ENCODE assay signal across 9 cellular contexts in genomic region chr6:18823782-18824386, GRCh38.
DNase-seq lines count a peak whose midpoint lies in the region; ATAC-seq and TF ChIP-seq lines count a peak whose summit lies in the region.
"Had no signal": no experiment of that assay in that cellular context is flagged by ENCODE, and none has a peak within 500 bp of the region (broad histone marks: within the 10 kb centered on the region; RNA-seq: fewer than 3 reads in every experiment).

No MANE protein-coding gene starts in this region.

- H3K4me3 ChIP-seq in Loucy (ENCODE audit: low read length, poor library complexity, severe bottlenecking) (no peak overlapping the region), adipocyte (ENCODE audit: low read length) (no peak overlapping the region), neural cell (ENCODE audit: low read length) (no peak overlapping the region)

- ATAC-seq in GM18858 (IDR thresholded peaks at IDR 0.05; ENCODE audit: unreplicated experiment), result no peak
- ATAC-seq: activated naive CD4-positive, alpha-beta T cell treated with anti-CD3 and anti-CD28 coated beads, Interleukin-2, amount 50 U/mL, for 72 hours had no signal

- no peak overlapping the region for H3K27ac ChIP-seq in neural cell (ENCODE audit: low read length)

- no peaks in the 10 kb centered on the region for H3K36me3 ChIP-seq in Loucy (ENCODE audit: insufficient read depth, low read length)
- H3K36me3 ChIP-seq in adipocyte (ENCODE audit: control insufficient read depth, insufficient read depth, low read length, severe bottlenecking), result no peaks in the 10 kb centered on the region
- no peaks in the 10 kb centered on the region for H3K36me3 ChIP-seq in neural cell (ENCODE audit: insufficient read depth, low read length)

- no peak for TF ChIP-seq RAD21 in neural cell (conservative IDR thresholded peaks at IDR 0.05)

- H3F3A ChIP-seq in Loucy (ENCODE audit: low read depth), result no peaks in the 10 kb centered on the region
- H3F3A ChIP-seq in neural cell (ENCODE audit: insufficient read depth, low read length, poor library complexity, severe bottlenecking), result no peaks in the 10 kb centered on the region

- H3K9ac ChIP-seq in Loucy (ENCODE audit: low read depth, low read length, poor library complexity, severe bottlenecking) (no peak overlapping the region), adipocyte (ENCODE audit: low read length) (no peak overlapping the region), neural cell (ENCODE audit: low read length) (no peak overlapping the region)

- DNase-seq in NCI-H2227 (lab: John Stamatoyannopoulos, UW; ENCODE audit: unreplicated experiment), result peak; percentile 33
- DNase-seq in NCI-H2227 treated with DMSO at 0.1 percent for 48 hours (lab: John Stamatoyannopoulos, UW), result no peak
- peak; percentile 3 for DNase-seq in adipocyte (ENCODE audit: low read depth)
- no peak for DNase-seq in NK-92 treated with Interleukin-12 subunit alpha and Interleukin-12 subunit beta, amount 100 ng/mL, for 24 hours (lab: John Stamatoyannopoulos, UW)
- DNase-seq in NCI-H146 (lab: John Stamatoyannopoulos, UW), result no peak

- TF ChIP-seq CTCF in Loucy (conservative IDR thresholded peaks at IDR 0.05; ENCODE audit: low read length), result peak; percentile 82
- TF ChIP-seq CTCF in neural cell (IDR thresholded peaks at IDR 0.05; ENCODE audit: poor library complexity, severe bottlenecking), result peak; percentile 41

- no peaks in the 10 kb centered on the region for H3K4me1 ChIP-seq in Loucy (ENCODE audit: insufficient read depth, low read length, poor library complexity, severe bottlenecking)
- no peaks in the 10 kb centered on the region for H3K4me1 ChIP-seq in adipocyte (ENCODE audit: control insufficient read depth, insufficient read depth, low read length)

- no peak overlapping the region for H2AFZ ChIP-seq in Loucy (ENCODE audit: low read length)
- H2AFZ ChIP-seq in neural cell (ENCODE audit: low read depth, low read length), result no peak overlapping the region

- no peaks in the 10 kb centered on the region for H3K79me2 ChIP-seq in Loucy (ENCODE audit: insufficient read depth, low read length)
- H3K79me2 ChIP-seq in neural cell (replicated peaks; ENCODE audit: insufficient read depth, low read length), result no peaks in the 10 kb centered on the region

- H3K9me3 ChIP-seq in Loucy (ENCODE audit: insufficient read depth, low read depth, low read length), result peaks cover 8% of the 10 kb centered on the region; the same call in 1 of the 2 replicates
- H3K9me3 ChIP-seq in adipocyte (ENCODE audit: control insufficient read depth, low read length), result peaks cover 49% of the 10 kb centered on the region
- no peaks in the 10 kb centered on the region for H3K9me3 ChIP-seq in neural cell (ENCODE audit: low read length)

- H4K20me1 ChIP-seq in Loucy (ENCODE audit: insufficient read depth, low read length, poor library complexity, severe bottlenecking) (no peaks in the 10 kb centered on the region), neural cell (ENCODE audit: insufficient read depth) (no peaks in the 10 kb centered on the region)

- no peak for TF ChIP-seq EP300 in neural cell (conservative IDR thresholded peaks at IDR 0.05; ENCODE audit: poor library complexity, severe bottlenecking)

- H3K4me2 ChIP-seq in Loucy (ENCODE audit: low read depth, low read length, poor library complexity, severe bottlenecking) (no peak overlapping the region), neural cell (ENCODE audit: low read length) (no peak overlapping the region)

- H3K9me2 ChIP-seq in Loucy (replicated peaks; ENCODE audit: low read depth, low read length) (no peaks in the 10 kb centered on the region), neural cell (ENCODE audit: insufficient read depth, low read length) (no peaks in the 10 kb centered on the region)

- H3K27me3 ChIP-seq in Loucy (ENCODE audit: insufficient read depth, low read length, poor library complexity, severe bottlenecking), result no peaks in the 10 kb centered on the region
- H3K27me3 ChIP-seq in adipocyte (replicated peaks; ENCODE audit: control insufficient read depth, insufficient read depth, low read length), result no peaks in the 10 kb centered on the region
- H3K27me3 ChIP-seq in neural cell (ENCODE audit: insufficient read depth, low read depth, low read length), result no peaks in the 10 kb centered on the region

TF ChIP-seq in neural cell, 6 proteins besides CTCF, POLR2A, EP300 and RAD21:
- no peak for TF ChIP-seq TAF1 (IDR thresholded peaks at IDR 0.05; ENCODE audit: low read depth)
- peak; percentile 48 for TF ChIP-seq SMC3 (conservative IDR thresholded peaks at IDR 0.05; ENCODE audit: poor library complexity)
TF ChIP-seq in neural cell: peak in this region for 1.

Comparison
In these comparisons a context has a peak if more than half of its experiments do, and no peak if none do; other contexts are left out.
1. DNase-seq: peak in NCI-H2227 (single experiment) and adipocyte (single experiment); none in NCI-H2227 treated with DMSO at 0.1 percent for 48 hours (single experiment), NK-92 treated with Interleukin-12 subunit alpha and Interleukin-12 subunit beta, amount 100 ng/mL, for 24 hours (single experiment) and NCI-H146 (single experiment).